ENCODE assay signal across 18 cellular contexts in the genomic region with DNA sequence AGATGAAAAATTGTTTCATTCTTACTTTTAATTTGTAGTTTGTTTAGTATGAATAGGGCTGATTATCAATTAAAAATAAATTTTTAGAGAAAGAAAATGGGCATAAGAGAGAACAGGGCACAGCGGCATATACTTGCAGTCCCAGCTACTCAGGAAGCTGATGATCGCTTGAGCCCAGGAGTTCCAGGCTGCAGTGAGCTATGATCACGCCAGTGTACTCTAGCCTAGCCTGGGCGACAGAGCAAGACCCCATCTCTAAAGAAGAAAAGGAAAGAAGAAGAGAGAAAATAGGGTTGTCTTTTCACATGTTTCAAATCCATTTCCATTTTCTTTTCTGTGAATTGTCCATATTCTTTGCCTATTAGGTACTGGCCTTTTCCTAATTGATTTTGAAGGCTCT.
"Had no signal": no experiment of that assay in that cellular context is flagged by ENCODE, and none has a peak within 500 bp of the region (broad histone marks: within the 10 kb centered on the region; RNA-seq: fewer than 3 reads in every experiment).

No MANE protein-coding gene starts in this region.

- H3K36me3 ChIP-seq: ascending aorta, esophagus muscularis mucosa, lower lobe of right lung, suprapubic skin, upper lobe of right lung had no signal

- H3K27me3 Mint-ChIP-seq: activated naive CD4-positive, alpha-beta T cell treated with anti-CD3 and anti-CD28 coated beads, Interleukin-2, amount 50 U/mL, for 24 hours had no signal

- DNase-seq: activated gamma-delta T cell; cerebellar nuclear complex; effector CD8-positive, alpha-beta T cell; lower lobe of right lung; midbrain; nephron progenitor cell; nucleus accumbens; stimulated activated CD4-positive, alpha-beta T cell treated with anti-CD3 and anti-CD28 coated beads, Interleukin-12 subunit alpha, Interleukin-12 subunit beta, amount 100 ng/mL, for 4 hours; stimulated activated CD4-positive, alpha-beta T cell treated with anti-CD3 and anti-CD28 coated beads, Interleukin-2, amount 100 ng/mL, for 24 hours; stimulated activated naive CD4-positive, alpha-beta T cell treated with Interleukin-2 at 50 U/mL for 16 hours; T-helper 1 cell; T-helper 9 cell; upper lobe of right lung had no signal

- H3K4me3 ChIP-seq: ascending aorta, esophagus muscularis mucosa, lower lobe of right lung, suprapubic skin, upper lobe of right lung had no signal

- H3K9me3 Mint-ChIP-seq: activated naive CD4-positive, alpha-beta T cell treated with anti-CD3 and anti-CD28 coated beads, Interleukin-2, amount 50 U/mL, for 24 hours had no signal

- H3K27ac ChIP-seq: lower lobe of right lung, suprapubic skin, upper lobe of right lung had no signal

- H3K9me3 ChIP-seq: ascending aorta, esophagus muscularis mucosa, lower lobe of right lung, suprapubic skin, upper lobe of right lung had no signal

- H3K4me3 Mint-ChIP-seq: activated naive CD4-positive, alpha-beta T cell treated with anti-CD3 and anti-CD28 coated beads, Interleukin-2, amount 50 U/mL, for 24 hours; nephron progenitor cell had no signal

- H3K27me3 ChIP-seq: ascending aorta, esophagus muscularis mucosa, suprapubic skin, upper lobe of right lung had no signal

- ATAC-seq: activated CD4-positive, CD25-positive, alpha-beta regulatory T cell treated with anti-CD3 and anti-CD28 coated beads, Interleukin-2, amount 50 U/mL, for 24 hours; lower lobe of right lung; upper lobe of right lung had no signal

- H3K27ac Mint-ChIP-seq: nephron progenitor cell had no signal
